ENCODE assay signal across 1 cellular context in genomic region chr12:52442600-52443061, GRCh38.
TF ChIP-seq lines count a peak whose summit lies in the region.

No MANE protein-coding gene starts in this region.

TF ChIP-seq in SK-N-SH treated with all-trans-retinoic acid at 6 μM for 48 hours, 23 proteins besides CTCF, POLR2A, EP300 and RAD21 (continued from another document):
- TF ChIP-seq CREB5 (CRISPR knock-in tag; IDR thresholded peaks at IDR 0.05; ENCODE audit: low read depth) (no peak), CSDC2 (CRISPR knock-in tag; IDR thresholded peaks at IDR 0.05) (no peak), ZC3H10 (CRISPR knock-in tag; IDR thresholded peaks at IDR 0.05) (no peak), ESRRG (CRISPR knock-in tag; IDR thresholded peaks at IDR 0.05) (no peak)
